Comparison of ENCODE assay signal across 1 cellular context in the genomic region with DNA sequence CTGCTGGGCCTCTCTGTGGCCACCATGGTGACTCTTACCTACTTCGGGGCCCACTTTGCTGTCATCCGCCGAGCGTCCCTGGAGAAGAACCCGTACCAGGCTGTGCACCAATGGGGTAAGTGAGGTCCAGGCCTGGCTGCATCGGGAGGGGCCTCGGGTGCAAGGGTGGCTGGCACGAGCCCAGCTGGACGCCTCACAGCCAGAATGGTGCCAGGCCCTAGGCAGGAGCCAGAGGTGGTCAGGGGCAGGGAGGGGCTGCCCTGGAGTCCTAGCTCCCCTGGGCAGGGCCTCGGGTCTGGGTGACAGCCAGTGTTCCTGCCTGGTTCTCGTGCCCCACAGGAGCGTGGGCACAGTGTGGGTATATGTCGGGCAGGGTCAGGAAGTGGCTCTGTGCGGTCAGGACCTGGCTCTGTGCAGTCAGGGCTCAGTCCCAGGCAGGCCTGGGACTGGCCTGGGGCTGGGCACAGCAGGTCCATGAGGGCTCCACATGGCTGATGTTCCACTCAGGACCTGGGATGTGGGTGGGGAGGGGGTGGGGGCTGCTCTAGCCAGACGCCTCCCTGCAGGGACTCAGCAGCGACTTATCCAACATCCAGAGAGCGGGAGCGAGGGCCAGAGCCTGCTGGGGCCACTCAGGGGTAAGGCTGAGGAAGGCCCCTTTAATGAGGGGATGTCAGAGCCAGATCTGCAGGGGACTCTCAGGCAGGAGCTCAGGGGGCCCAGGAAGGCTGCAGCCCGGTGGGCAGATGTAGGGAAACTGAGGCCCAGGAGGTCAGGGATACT.
TF ChIP-seq lines count a peak whose summit lies in the region.

No MANE protein-coding gene starts in this region.

TF ChIP-seq in liver, 16 proteins besides CTCF, POLR2A, EP300 and RAD21 (continued from another document):
- TF ChIP-seq, protein P1, sequence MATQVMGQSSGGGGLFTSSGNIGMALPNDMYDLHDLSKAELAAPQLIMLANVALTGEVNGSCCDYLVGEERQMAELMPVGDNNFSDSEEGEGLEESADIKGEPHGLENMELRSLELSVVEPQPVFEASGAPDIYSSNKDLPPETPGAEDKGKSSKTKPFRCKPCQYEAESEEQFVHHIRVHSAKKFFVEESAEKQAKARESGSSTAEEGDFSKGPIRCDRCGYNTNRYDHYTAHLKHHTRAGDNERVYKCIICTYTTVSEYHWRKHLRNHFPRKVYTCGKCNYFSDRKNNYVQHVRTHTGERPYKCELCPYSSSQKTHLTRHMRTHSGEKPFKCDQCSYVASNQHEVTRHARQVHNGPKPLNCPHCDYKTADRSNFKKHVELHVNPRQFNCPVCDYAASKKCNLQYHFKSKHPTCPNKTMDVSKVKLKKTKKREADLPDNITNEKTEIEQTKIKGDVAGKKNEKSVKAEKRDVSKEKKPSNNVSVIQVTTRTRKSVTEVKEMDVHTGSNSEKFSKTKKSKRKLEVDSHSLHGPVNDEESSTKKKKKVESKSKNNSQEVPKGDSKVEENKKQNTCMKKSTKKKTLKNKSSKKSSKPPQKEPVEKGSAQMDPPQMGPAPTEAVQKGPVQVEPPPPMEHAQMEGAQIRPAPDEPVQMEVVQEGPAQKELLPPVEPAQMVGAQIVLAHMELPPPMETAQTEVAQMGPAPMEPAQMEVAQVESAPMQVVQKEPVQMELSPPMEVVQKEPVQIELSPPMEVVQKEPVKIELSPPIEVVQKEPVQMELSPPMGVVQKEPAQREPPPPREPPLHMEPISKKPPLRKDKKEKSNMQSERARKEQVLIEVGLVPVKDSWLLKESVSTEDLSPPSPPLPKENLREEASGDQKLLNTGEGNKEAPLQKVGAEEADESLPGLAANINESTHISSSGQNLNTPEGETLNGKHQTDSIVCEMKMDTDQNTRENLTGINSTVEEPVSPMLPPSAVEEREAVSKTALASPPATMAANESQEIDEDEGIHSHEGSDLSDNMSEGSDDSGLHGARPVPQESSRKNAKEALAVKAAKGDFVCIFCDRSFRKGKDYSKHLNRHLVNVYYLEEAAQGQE (IDR thresholded peaks at IDR 0.05) = no peak
